ENCODE assay signal across 1 cellular context in the genomic region with DNA sequence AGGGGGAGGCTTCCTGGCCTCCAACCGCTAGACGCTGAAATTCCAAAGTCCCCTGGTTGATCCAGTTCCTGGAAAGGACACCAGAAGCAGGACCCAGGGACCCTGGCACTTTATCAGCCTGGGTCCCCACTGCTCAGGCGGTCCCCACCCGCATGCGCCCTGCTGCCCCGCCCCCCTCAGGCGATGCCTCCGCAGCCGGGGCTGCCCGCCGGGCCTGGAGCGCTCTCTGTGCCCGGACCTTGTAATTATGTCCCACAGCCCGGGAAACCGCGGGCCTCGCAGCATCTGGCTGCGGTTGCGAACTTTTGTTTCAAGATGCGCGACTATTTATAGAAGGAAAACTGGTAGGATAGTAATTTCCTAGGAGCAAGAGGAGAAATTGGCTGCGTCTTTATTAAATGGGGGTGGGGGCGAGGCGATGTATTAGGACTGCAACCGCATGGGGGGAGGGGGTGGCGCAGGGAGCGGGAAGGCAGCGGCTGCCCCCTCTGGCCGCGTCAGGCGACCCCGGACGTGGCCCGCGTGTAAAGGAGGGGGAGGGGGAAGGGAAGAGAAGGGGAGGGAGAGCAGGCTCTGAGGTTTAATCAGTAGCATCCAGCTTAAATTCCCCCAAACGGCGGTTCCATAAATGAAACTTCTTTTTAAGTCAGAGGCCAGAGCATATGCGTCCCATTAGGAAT.
TF ChIP-seq lines count a peak whose summit lies in the region.

No MANE protein-coding gene starts in this region.

TF ChIP-seq in H1, 55 proteins besides CTCF, POLR2A, EP300 and RAD21:
- TF ChIP-seq TEAD4 (IDR thresholded peaks at IDR 0.05; ENCODE audit: low read depth, low read length): no peak
- TF ChIP-seq, protein P1, sequence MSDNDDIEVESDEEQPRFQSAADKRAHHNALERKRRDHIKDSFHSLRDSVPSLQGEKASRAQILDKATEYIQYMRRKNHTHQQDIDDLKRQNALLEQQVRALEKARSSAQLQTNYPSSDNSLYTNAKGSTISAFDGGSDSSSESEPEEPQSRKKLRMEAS (IDR thresholded peaks at IDR 0.05): peak; percentile 52; the same call in 1 of the 2 replicates
- TF ChIP-seq ASH2L (IDR thresholded peaks at IDR 0.05; ENCODE audit: low read length): no peak
